In the genomic region with DNA sequence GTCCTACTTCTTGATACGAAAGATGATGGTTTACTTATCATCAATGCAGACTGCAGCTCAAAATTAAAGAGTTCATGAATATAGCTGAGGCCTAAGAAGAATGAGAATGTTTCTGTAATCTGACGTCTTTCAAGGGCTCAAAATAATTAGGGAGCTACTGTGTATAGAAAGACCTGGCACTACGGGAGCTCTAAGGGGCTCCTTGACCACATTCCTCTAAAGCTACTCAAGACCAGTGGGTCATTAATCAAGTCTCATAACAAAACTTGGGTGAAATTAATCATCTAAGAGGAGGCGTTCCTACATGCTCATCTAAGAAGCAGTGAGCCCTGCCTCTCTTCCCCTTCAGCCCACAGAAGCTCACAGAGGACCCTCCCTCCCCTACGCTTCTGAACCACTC, we compare ENCODE assay signal across 20 cellular contexts.
"Had no signal": no experiment of that assay in that cellular context is flagged by ENCODE, and none has a peak within 500 bp of the region (broad histone marks: within the 10 kb centered on the region; RNA-seq: fewer than 3 reads in every experiment).

No MANE protein-coding gene starts in this region.

- H3K9me3 ChIP-seq: colonic mucosa, heart right ventricle, lower lobe of right lung had no signal

- H3K27ac ChIP-seq: colonic mucosa, epithelial cell of prostate, foreskin keratinocyte, heart right ventricle, left lung, lower lobe of right lung had no signal

- H3K4me1 ChIP-seq: colonic mucosa, foreskin keratinocyte, left lung, lower lobe of right lung had no signal

- ATAC-seq: effector memory CD8-positive, alpha-beta T cell; esophagus mucosa; foreskin keratinocyte; heart right ventricle; left cardiac atrium; left lung; left ventricle myocardium superior; lower lobe of right lung; mucosa of descending colon had no signal

- H3K27me3 ChIP-seq: colonic mucosa, foreskin keratinocyte, left lung had no signal

- DNase-seq: colonic mucosa; cortex of kidney; effector CD8-positive, alpha-beta T cell; effector memory CD8-positive, alpha-beta T cell; endodermal cell; erythroblast; foreskin keratinocyte; glutamatergic neuron; head of caudate nucleus; heart right ventricle; hippocampal formation; left cardiac atrium; left lung; left ventricle myocardium superior; lower lobe of right lung; mesenchymal stem cell; mucosa of descending colon; naive B cell had no signal

- H3K36me3 ChIP-seq: colonic mucosa, heart right ventricle, left lung, lower lobe of right lung had no signal

- H3K4me3 ChIP-seq: colonic mucosa, heart right ventricle, left lung, lower lobe of right lung, mucosa of descending colon had no signal
